24 cellular contexts compared by ENCODE assay signal in genomic region chr3:105953831-105954230, GRCh38.
"Had no signal": no experiment of that assay in that cellular context is flagged by ENCODE, and none has a peak within 500 bp of the region (broad histone marks: within the 10 kb centered on the region; RNA-seq: fewer than 3 reads in every experiment).

No MANE protein-coding gene starts in this region.

- H3K4me3 ChIP-seq: colonic mucosa, esophagus muscularis mucosa, gastrocnemius medialis, lung, mucosa of descending colon, right lobe of liver, smooth muscle cell, stomach, thyroid gland, vagina had no signal

- DNase-seq: colonic mucosa; dermis blood vessel endothelial cell; effector memory CD4-positive, alpha-beta T cell; gastrocnemius medialis; head of caudate nucleus; kidney; mucosa of descending colon; naive B cell; right lobe of liver; stimulated activated CD4-positive, alpha-beta T cell treated with anti-CD3 and anti-CD28 coated beads, Interleukin-2, amount 100 ng/mL, for 24 hours; stimulated activated CD4-positive, alpha-beta T cell treated with anti-CD3 and anti-CD28 coated beads, Interleukin-4, amount 100 ng/mL, for 24 hours; stimulated activated naive CD4-positive, alpha-beta T cell treated with Interleukin-2 at 50 U/mL for 16 hours; stomach; thyroid gland; trophoblast cell had no signal

- H3K36me3 ChIP-seq: colonic mucosa, esophagus muscularis mucosa, gastrocnemius medialis, neutrophil, right lobe of liver, stomach, thyroid gland, vagina had no signal

- FAIRE-seq: endothelial cell of umbilical vein, kidney had no signal

- ATAC-seq: gastrocnemius medialis; left lobe of liver; mucosa of descending colon; natural killer cell treated with Interleukin-12 subunit alpha and Interleukin-12 subunit beta and Interleukin-15 and Interleukin-18, amount 100 ng/mL, for 72 hours; right lobe of liver; stimulated activated effector memory CD8-positive, alpha-beta T cell treated with anti-CD3 and anti-CD28 coated beads, Interleukin-12 subunit alpha, Interleukin-12 subunit beta, amount 100 ng/mL, for 72 hours had no signal

- H3K27me3 ChIP-seq: colonic mucosa, esophagus muscularis mucosa, gastrocnemius medialis, neutrophil, right lobe of liver, stomach, thyroid gland, vagina had no signal
